Comparison of ENCODE assay signal across 1 cellular context in genomic region chr19:41264581-41265375, GRCh38.
TF ChIP-seq lines count a peak whose summit lies in the region.

No MANE protein-coding gene starts in this region.

TF ChIP-seq in K562, 482 proteins besides CTCF, POLR2A, EP300 and RAD21 (continued from another document and continues in another):
- TF ChIP-seq MTA1 (IDR thresholded peaks at IDR 0.05; ENCODE audit: borderline replicate concordance) (no peak), NCOA1 (IDR thresholded peaks at IDR 0.05; ENCODE audit: low read depth) (no peak), ZBTB11 (CRISPR knock-in tag; IDR thresholded peaks at IDR 0.05) (peak in 2 of 3 experiments; percentile 21 to 42; a peak in 1 of 6 replicates), PHB2 (IDR thresholded peaks at IDR 0.05; ENCODE audit: low read depth) (no peak), JUN (IDR thresholded peaks at IDR 0.05; ENCODE audit: borderline replicate concordance, low read depth, low read length) (no peak), JUN (CRISPR knock-in tag; IDR thresholded peaks at IDR 0.05; ENCODE audit: borderline replicate concordance) (no peak), ZNF583 (CRISPR knock-in tag; IDR thresholded peaks at IDR 0.05) (no peak), NR3C1 (CRISPR knock-in tag; IDR thresholded peaks at IDR 0.05) (peak; percentile 45; the same call in 1 of the 2 replicates), TAF1 (IDR thresholded peaks at IDR 0.05; ENCODE audit: control insufficient read depth, extremely low read depth, insufficient read depth, low read length, severe bottlenecking) (peak; percentile 26), CHD1 (IDR thresholded peaks at IDR 0.05; ENCODE audit: low read length) (peak; percentile 94), VEZF1 (CRISPR knock-in tag; IDR thresholded peaks at IDR 0.05) (peak; percentile 86), NONO (IDR thresholded peaks at IDR 0.05; ENCODE audit: low read depth in 2 of 2, low read length in 1 of 2) (no peak), PHF8 (IDR thresholded peaks at IDR 0.05; ENCODE audit: borderline replicate concordance, low read length) (peak; percentile 82; the same call in 1 of the 2 replicates), ZNF124 (CRISPR knock-in tag; IDR thresholded peaks at IDR 0.05) (peak; percentile 77; the same call in 1 of the 2 replicates), MLX (CRISPR knock-in tag; conservative IDR thresholded peaks at IDR 0.05) (no peak), SMARCB1 (IDR thresholded peaks at IDR 0.05; ENCODE audit: insufficient read length, low read depth) (no peak), ZNF316 (IDR thresholded peaks at IDR 0.05) (no peak), ZNF79 (CRISPR knock-in tag; IDR thresholded peaks at IDR 0.05; ENCODE audit: low read depth) (no peak), FOXP1 (CRISPR knock-in tag; IDR thresholded peaks at IDR 0.05) (no peak), POLR2G (IDR thresholded peaks at IDR 0.05; ENCODE audit: low read depth, low read length) (peak; percentile 77), BHLHE40 (IDR thresholded peaks at IDR 0.05; ENCODE audit: low read length) (no peak), ESRRA (IDR thresholded peaks at IDR 0.05; ENCODE audit: borderline replicate concordance, low read depth) (0 out of 2 replicates have a peak, but pooled peaks have one; percentile 9), HEY1 (CRISPR knock-in tag; IDR thresholded peaks at IDR 0.05; ENCODE audit: borderline replicate concordance) (no peak), HDAC8 (tag; IDR thresholded peaks at IDR 0.05) (peak; percentile 37; the same call in 1 of the 2 replicates), SRSF9 (IDR thresholded peaks at IDR 0.05; ENCODE audit: borderline replicate concordance, low read depth, low read length) (no peak), EGR1 (conservative IDR thresholded peaks at IDR 0.05) (no peak; the same call in 1 of the 2 replicates), ATF7 (IDR thresholded peaks at IDR 0.05) (no peak), FOXP4 (CRISPR knock-in tag; IDR thresholded peaks at IDR 0.05; ENCODE audit: borderline replicate concordance) (peak; percentile 5; the same call in 1 of the 2 replicates), ATF2 (CRISPR knock-in tag; IDR thresholded peaks at IDR 0.05) (peak; percentile 52; the same call in 1 of the 2 replicates), ZNF717 (CRISPR knock-in tag; IDR thresholded peaks at IDR 0.05) (no peak), PML (IDR thresholded peaks at IDR 0.05; ENCODE audit: low read length) (no peak), AFF4 (CRISPR knock-in tag; IDR thresholded peaks at IDR 0.05) (peak; percentile 90), ELF2 (CRISPR knock-in tag; IDR thresholded peaks at IDR 0.05) (no peak), ZNF639 (CRISPR knock-in tag; conservative IDR thresholded peaks at IDR 0.05 in 1 of 2, IDR thresholded peaks at IDR 0.05 in 1 of 2) (peak in 1 of 2 experiments; percentile 41; a peak in 1 of 4 replicates), PKNOX1 (IDR thresholded peaks at IDR 0.05) (no peak), NCOA2 (IDR thresholded peaks at IDR 0.05; ENCODE audit: partially characterized antibody in 2 of 2) (no peak), RBM39 (optimal IDR thresholded peaks at IDR 0.05; ENCODE audit: low read depth, low read length) (no peak), ZNF282 (CRISPR knock-in tag; IDR thresholded peaks at IDR 0.05) (peak; percentile 94; the same call in 1 of the 2 replicates), SAFB2 (IDR thresholded peaks at IDR 0.05; ENCODE audit: borderline replicate concordance, low read depth, low read length, severe bottlenecking) (no peak), MEF2A (IDR thresholded peaks at IDR 0.05; ENCODE audit: control insufficient read depth, low read depth, low read length) (no peak), FOXJ2 (tag; IDR thresholded peaks at IDR 0.05) (no peak), U2AF1 (optimal IDR thresholded peaks at IDR 0.05; ENCODE audit: low read depth, low read length) (no peak), SIN3A (IDR thresholded peaks at IDR 0.05; ENCODE audit: borderline replicate concordance in 2 of 2, control insufficient read depth in 1 of 2, low read depth in 2 of 2, low read length in 2 of 2) (no peak; a peak in 1 of 4 replicates), NR1H2 (CRISPR knock-in tag; IDR thresholded peaks at IDR 0.05) (no peak), HCFC1 (IDR thresholded peaks at IDR 0.05; ENCODE audit: low read depth, low read length) (no peak), ZNF785 (CRISPR knock-in tag; IDR thresholded peaks at IDR 0.05) (no peak), RCOR1 (IDR thresholded peaks at IDR 0.05; ENCODE audit: borderline replicate concordance in 1 of 2, low read depth in 2 of 2, low read length in 2 of 2) (no peak), PCBP1 (IDR thresholded peaks at IDR 0.05; ENCODE audit: low read depth, low read length, poor library complexity, severe bottlenecking) (peak; percentile 95), ZBTB17 (CRISPR knock-in tag; IDR thresholded peaks at IDR 0.05) (no peak; the same call in 1 of the 2 replicates), NCOA4 (IDR thresholded peaks at IDR 0.05; ENCODE audit: partially characterized antibody) (no peak), SRSF3 (IDR thresholded peaks at IDR 0.05; ENCODE audit: insufficient read depth, low read length) (peak; percentile 100), NFIC (IDR thresholded peaks at IDR 0.05) (no peak), MYC (IDR thresholded peaks at IDR 0.05; ENCODE audit: low read depth, low read length) (no peak), MYC (CRISPR knock-in tag; IDR thresholded peaks at IDR 0.05; ENCODE audit: borderline replicate concordance, low read depth) (peak; percentile 17; the same call in 1 of the 2 replicates), NR4A1 (CRISPR knock-in tag; IDR thresholded peaks at IDR 0.05) (no peak), NR4A1 (tag; IDR thresholded peaks at IDR 0.05) (no peak), NFYB (IDR thresholded peaks at IDR 0.05; ENCODE audit: extremely low read depth, insufficient read length) (no peak), POLR2AphosphoS5 (IDR thresholded peaks at IDR 0.05; ENCODE audit: control insufficient read depth, insufficient read depth, low read depth, low read length) (peak; percentile 13; the same call in 1 of the 2 replicates), PHTF2 (CRISPR knock-in tag; IDR thresholded peaks at IDR 0.05) (no peak), SAP30 (IDR thresholded peaks at IDR 0.05; ENCODE audit: borderline replicate concordance, insufficient read depth, low read depth, low read length, poor library complexity, severe bottlenecking) (peak; percentile 28)
